16 cellular contexts compared by ENCODE assay signal in genomic region chr6:137166247-137167098, GRCh38. TPM values are rescaled to one million over a fixed set of nuclear protein-coding genes. Genes with fewer than 3 reads are reported as not detected.
DNase-seq lines count a peak whose midpoint lies in the region; ATAC-seq and TF ChIP-seq lines count a peak whose summit lies in the region.
"Had no signal": no experiment of that assay in that cellular context is flagged by ENCODE, and none has a peak within 500 bp of the region (broad histone marks: within the 10 kb centered on the region; RNA-seq: fewer than 3 reads in every experiment).

No MANE protein-coding gene starts in this region.

- peak overlapping the region; percentile 54 for H3K4me2 ChIP-seq in Loucy (ENCODE audit: low read depth, low read length, poor library complexity, severe bottlenecking)

- H3K9ac ChIP-seq in Loucy (ENCODE audit: low read depth, low read length, poor library complexity, severe bottlenecking), result no peak overlapping the region

- peaks cover 17 to 27% of the 10 kb centered on the region in 2 donors for H3K9me3 Mint-ChIP-seq in activated T-cell treated with anti-CD3 and anti-CD28 coated beads, Interleukin-2, amount 50 U/mL, for 72 hours
- H3K9me3 Mint-ChIP-seq in activated T-cell treated with anti-CD3 and anti-CD28 coated beads, Interleukin-2, amount 50 U/mL, for 4 hours, result peaks cover 8% of the 10 kb centered on the region
- no peaks in the 10 kb centered on the region for H3K9me3 Mint-ChIP-seq in activated T-helper 17 cell treated with anti-CD3 and anti-CD28 coated beads, Interleukin-2, amount 50 U/mL, for 72 hours

- no peak for TF ChIP-seq POLR2A in GM18505 (IDR thresholded peaks at IDR 0.05; ENCODE audit: borderline replicate concordance, extremely low read depth, insufficient read depth, insufficient read length)

- ATAC-seq in activated T-cell treated with anti-CD3 and anti-CD28 coated beads, Interleukin-2, amount 50 U/mL, for 72 hours (replicated peaks in 1 of 2), result no peak
- ATAC-seq in activated T-cell treated with anti-CD3 and anti-CD28 coated beads, Interleukin-2, amount 50 U/mL, for 4 hours, result no peak
- ATAC-seq in activated T-helper 17 cell treated with anti-CD3 and anti-CD28 coated beads, Interleukin-2, amount 50 U/mL, for 72 hours (replicated peaks), result no peak
- ATAC-seq in GM18505 (IDR thresholded peaks at IDR 0.05; ENCODE audit: unreplicated experiment), result no peak
- ATAC-seq in GM18498 (IDR thresholded peaks at IDR 0.05; ENCODE audit: unreplicated experiment), result no peak
- ATAC-seq: gastrocnemius medialis had no signal

- peak overlapping the region; percentile 29; the same call in 1 of the 2 replicates for H2AFZ ChIP-seq in Loucy (ENCODE audit: low read length)

- no peak for DNase-seq in activated T-cell treated with anti-CD3 and anti-CD28 coated beads, Interleukin-2, amount 50 U/mL, for 72 hours
- DNase-seq in activated T-cell treated with anti-CD3 and anti-CD28 coated beads, Interleukin-2, amount 50 U/mL, for 4 hours, result no peak
- DNase-seq in putamen (ENCODE audit: low spot score) (peak; percentile 2), COLO829 (ENCODE audit: low spot score) (no peak)
- DNase-seq: DMS153, gastrocnemius medialis, HCEC 1CT had no signal

- H3K9me3 ChIP-seq in Loucy (ENCODE audit: insufficient read depth, low read depth, low read length), result peaks cover 9% of the 10 kb centered on the region; the same call in 1 of the 2 replicates
- H3K9me3 ChIP-seq: gastrocnemius medialis had no signal

- no peaks in the 10 kb centered on the region for H3F3A ChIP-seq in Loucy (ENCODE audit: low read depth)

- peak overlapping the region; percentile 87 for H3K27ac Mint-ChIP-seq in activated T-cell treated with anti-CD3 and anti-CD28 coated beads, Interleukin-2, amount 50 U/mL, for 72 hours
- H3K27ac Mint-ChIP-seq in activated T-helper 17 cell treated with anti-CD3 and anti-CD28 coated beads, Interleukin-2, amount 50 U/mL, for 72 hours, result peak overlapping the region; percentile 34
- H3K27ac Mint-ChIP-seq: mesothelial cell of epicardium had no signal

- H3K79me2 ChIP-seq in Loucy (ENCODE audit: insufficient read depth, low read length), result no peaks in the 10 kb centered on the region

- H3K36me3 ChIP-seq in Loucy (ENCODE audit: insufficient read depth, low read length), result no peaks in the 10 kb centered on the region
- H3K36me3 ChIP-seq: cardiac muscle cell, gastrocnemius medialis had no signal

- H3K4me3 ChIP-seq in Loucy (ENCODE audit: low read length, poor library complexity, severe bottlenecking), result no peak overlapping the region
- H3K4me3 ChIP-seq: cardiac muscle cell, gastrocnemius medialis had no signal

- H4K20me1 ChIP-seq in Loucy (ENCODE audit: insufficient read depth, low read length, poor library complexity, severe bottlenecking), result no peaks in the 10 kb centered on the region

- H3K4me1 Mint-ChIP-seq in activated T-cell treated with anti-CD3 and anti-CD28 coated beads, Interleukin-2, amount 50 U/mL, for 72 hours (ENCODE audit: low read depth), result peaks cover 58% of the 10 kb centered on the region
- peaks cover 29% of the 10 kb centered on the region for H3K4me1 Mint-ChIP-seq in activated T-cell treated with anti-CD3 and anti-CD28 coated beads, Interleukin-2, amount 50 U/mL, for 4 hours (ENCODE audit: low read depth)
- peaks cover 34% of the 10 kb centered on the region for H3K4me1 Mint-ChIP-seq in activated T-helper 17 cell treated with anti-CD3 and anti-CD28 coated beads, Interleukin-2, amount 50 U/mL, for 72 hours
- H3K4me1 Mint-ChIP-seq: mesothelial cell of epicardium had no signal

- H3K27me3 Mint-ChIP-seq in activated T-cell treated with anti-CD3 and anti-CD28 coated beads, Interleukin-2, amount 50 U/mL, for 72 hours (ENCODE audit: low read depth), result peaks cover 41% of the 10 kb centered on the region
- peaks cover 4% of the 10 kb centered on the region for H3K27me3 Mint-ChIP-seq in activated T-cell treated with anti-CD3 and anti-CD28 coated beads, Interleukin-2, amount 50 U/mL, for 4 hours (ENCODE audit: low read depth)
- peaks cover 3% of the 10 kb centered on the region for H3K27me3 Mint-ChIP-seq in activated T-helper 17 cell treated with anti-CD3 and anti-CD28 coated beads, Interleukin-2, amount 50 U/mL, for 72 hours

- no peak for TF ChIP-seq CTCF in Loucy (conservative IDR thresholded peaks at IDR 0.05; ENCODE audit: low read length)

- H3K27me3 ChIP-seq in Loucy (ENCODE audit: insufficient read depth, low read length, poor library complexity, severe bottlenecking), result no peaks in the 10 kb centered on the region
- H3K27me3 ChIP-seq: cardiac muscle cell, gastrocnemius medialis had no signal

- H3K9me2 ChIP-seq in Loucy (replicated peaks; ENCODE audit: low read depth, low read length), result no peaks in the 10 kb centered on the region

- H3K36me3 Mint-ChIP-seq in activated T-cell treated with anti-CD3 and anti-CD28 coated beads, Interleukin-2, amount 50 U/mL, for 72 hours (ENCODE audit: insufficient read depth in 2 of 2), result peaks cover 19 to 41% of the 10 kb centered on the region in 2 donors
- no peaks in the 10 kb centered on the region for H3K36me3 Mint-ChIP-seq in activated T-cell treated with anti-CD3 and anti-CD28 coated beads, Interleukin-2, amount 50 U/mL, for 4 hours (ENCODE audit: insufficient read depth)
- H3K36me3 Mint-ChIP-seq in activated T-helper 17 cell treated with anti-CD3 and anti-CD28 coated beads, Interleukin-2, amount 50 U/mL, for 72 hours (ENCODE audit: low read depth), result no peaks in the 10 kb centered on the region
- H3K36me3 Mint-ChIP-seq: mesothelial cell of epicardium had no signal

- H3K4me1 ChIP-seq in Loucy (ENCODE audit: insufficient read depth, low read length, poor library complexity, severe bottlenecking), result peaks cover 17% of the 10 kb centered on the region
- H3K4me1 ChIP-seq: gastrocnemius medialis had no signal

- peak overlapping the region; percentile 27 to 40 for H3K4me3 Mint-ChIP-seq in activated T-cell treated with anti-CD3 and anti-CD28 coated beads, Interleukin-2, amount 50 U/mL, for 72 hours
- H3K4me3 Mint-ChIP-seq in activated T-cell treated with anti-CD3 and anti-CD28 coated beads, Interleukin-2, amount 50 U/mL, for 4 hours, result no peak overlapping the region
- H3K4me3 Mint-ChIP-seq in activated T-helper 17 cell treated with anti-CD3 and anti-CD28 coated beads, Interleukin-2, amount 50 U/mL, for 72 hours, result peak overlapping the region; percentile 31
- H3K4me3 Mint-ChIP-seq: activated naive CD4-positive, alpha-beta T cell treated with anti-CD3 and anti-CD28 coated beads for 36 hours; mesothelial cell of epicardium had no signal

RNA-seq across cellular contexts. Expression of gene IL22RA2, which starts 7.0 kb away (rescaled TPM):
- total RNA-seq in activated T-cell treated with anti-CD3 and anti-CD28 coated beads, Interleukin-2, amount 50 U/mL, for 72 hours, result not detected
- not detected for total RNA-seq in activated T-cell treated with anti-CD3 and anti-CD28 coated beads, Interleukin-2, amount 50 U/mL, for 4 hours
- total RNA-seq in activated T-helper 17 cell treated with anti-CD3 and anti-CD28 coated beads, Interleukin-2, amount 50 U/mL, for 72 hours, result not detected
- total RNA-seq: activated naive CD4-positive, alpha-beta T cell treated with anti-CD3 and anti-CD28 coated beads for 36 hours; cardiac muscle cell; endothelial cell of umbilical vein; gastrocnemius medialis; mesothelial cell of epicardium; posterior vena cava had no signal

RNA-seq across cellular contexts. Expression of gene IFNGR1, which starts 52.7 kb away (rescaled TPM):
- 10 to 100 TPM; 51.0 to 54.3 TPM for total RNA-seq in activated T-cell treated with anti-CD3 and anti-CD28 coated beads, Interleukin-2, amount 50 U/mL, for 72 hours
- 10 to 100 TPM in 2 of 3 donors, 1 to 10 TPM in 1; 8.9 to 12.0 (median 11.9) TPM for total RNA-seq in activated T-cell treated with anti-CD3 and anti-CD28 coated beads, Interleukin-2, amount 50 U/mL, for 4 hours
- 10 to 100 TPM; 20.9 to 26.9 TPM for total RNA-seq in activated T-helper 17 cell treated with anti-CD3 and anti-CD28 coated beads, Interleukin-2, amount 50 U/mL, for 72 hours
